ENCODE assay signal across 9 cellular contexts in genomic region chr18:68735498-68736343, GRCh38. TPM values are rescaled to one million over a fixed set of nuclear protein-coding genes. Genes with fewer than 3 reads are reported as not detected.
A peak's percentile ranks its signal among the peaks of the same experiment; 100 is the strongest.
DNase-seq lines count a peak whose midpoint lies in the region; ATAC-seq and TF ChIP-seq lines count a peak whose summit lies in the region.
"Had no signal": no experiment of that assay in that cellular context is flagged by ENCODE, and none has a peak within 500 bp of the region (broad histone marks: within the 10 kb centered on the region; RNA-seq: fewer than 3 reads in every experiment).

No MANE protein-coding gene starts in this region.

- H3K9me3 ChIP-seq in right atrium auricular region: no peaks in the 10 kb centered on the region

- no peak overlapping the region for H3K27ac Mint-ChIP-seq in activated CD8-positive, alpha-beta T cell treated with anti-CD3 and anti-CD28 coated beads for 36 hours
- H3K27ac Mint-ChIP-seq: immature natural killer cell had no signal

- no peak overlapping the region for H3K4me3 Mint-ChIP-seq in activated CD8-positive, alpha-beta T cell treated with anti-CD3 and anti-CD28 coated beads for 36 hours
- H3K4me3 Mint-ChIP-seq: immature natural killer cell had no signal

- CTCF ChIA-PET in activated CD8-positive, alpha-beta T cell treated with anti-CD3 and anti-CD28 coated beads for 36 hours (lab: Charles Lee): interaction anchor here (1.0 kb wide), 1 partner anchor 17 kb away, joined by 3 read pairs; no protein-coding TSS in a partner anchor

- H3K27ac ChIP-seq in right atrium auricular region: no peak overlapping the region

- H3K4me1 Mint-ChIP-seq in activated CD8-positive, alpha-beta T cell treated with anti-CD3 and anti-CD28 coated beads for 36 hours (ENCODE audit: low read depth): no peaks in the 10 kb centered on the region
- H3K4me1 Mint-ChIP-seq: immature natural killer cell had no signal

- POLR2A ChIA-PET in activated CD8-positive, alpha-beta T cell treated with anti-CD3 and anti-CD28 coated beads for 36 hours (lab: Charles Lee): no interaction called here

- ATAC-seq in GM18511 (IDR thresholded peaks at IDR 0.05; ENCODE audit: unreplicated experiment): peak; percentile 91
- peak; percentile 93 for ATAC-seq in HG02884 (IDR thresholded peaks at IDR 0.05; ENCODE audit: unreplicated experiment)
- ATAC-seq in activated CD8-positive, alpha-beta T cell treated with anti-CD3 and anti-CD28 coated beads for 36 hours: peak; percentile 81

- no peaks in the 10 kb centered on the region for H3K27me3 ChIP-seq in right atrium auricular region

- peak; percentile 62 to 68 for DNase-seq in AML-193 (lab: John Stamatoyannopoulos, UW)
- DNase-seq in NCI-H1417 treated with DMSO at 0.1 percent for 48 hours (lab: John Stamatoyannopoulos, UW): peak; percentile 23
- DNase-seq in activated CD8-positive, alpha-beta T cell treated with anti-CD3 and anti-CD28 coated beads for 36 hours: peak; percentile 15
- DNase-seq in right atrium auricular region (ENCODE audit: low spot score): no peak
- peak; percentile 63 for DNase-seq in stromal cell of bone marrow (ENCODE audit: low read depth)
- DNase-seq in stimulated activated CD8-positive, alpha-beta memory T cell treated with anti-CD3 and anti-CD28 coated beads, Interleukin-4, amount 100 ng/mL, for 48 hours: no peak

- intact Hi-C loops in activated CD8-positive, alpha-beta T cell treated with anti-CD3 and anti-CD28 coated beads for 36 hours (cut with micrococcal nuclease): no loop called here

- peak; percentile 78 for TF ChIP-seq CTCF in activated CD8-positive, alpha-beta T cell treated with anti-CD3 and anti-CD28 coated beads for 36 hours (IDR thresholded peaks at IDR 0.05)
- TF ChIP-seq CTCF in right atrium auricular region (IDR thresholded peaks at IDR 0.05): peak; percentile 26 to 72

- no peaks in the 10 kb centered on the region for H3K36me3 ChIP-seq in right atrium auricular region

- H3K4me1 ChIP-seq in right atrium auricular region: no peaks in the 10 kb centered on the region

- H3K4me3 ChIP-seq in right atrium auricular region: no peak overlapping the region

- H3K9me3 Mint-ChIP-seq in activated CD8-positive, alpha-beta T cell treated with anti-CD3 and anti-CD28 coated beads for 36 hours: no peaks in the 10 kb centered on the region

- H3K36me3 Mint-ChIP-seq in activated CD8-positive, alpha-beta T cell treated with anti-CD3 and anti-CD28 coated beads for 36 hours (ENCODE audit: low read depth): no peaks in the 10 kb centered on the region
- H3K36me3 Mint-ChIP-seq: immature natural killer cell had no signal

- H3K27me3 Mint-ChIP-seq in activated CD8-positive, alpha-beta T cell treated with anti-CD3 and anti-CD28 coated beads for 36 hours: no peaks in the 10 kb centered on the region

RNA-seq across cellular contexts. Expression of gene TMX3, which starts 20.8 kb away (rescaled TPM):
- total RNA-seq in activated CD8-positive, alpha-beta T cell treated with anti-CD3 and anti-CD28 coated beads for 36 hours: 10 to 100 TPM; 39.7 to 51.4 TPM
- total RNA-seq in right atrium auricular region: 10 to 100 TPM; 17.7 to 27.6 TPM

Comparison
In these comparisons a context has a peak if more than half of its experiments do, and no peak if none do; other contexts are left out.
1. DNase-seq: peak in AML-193 (2 of 2), NCI-H1417 treated with DMSO at 0.1 percent for 48 hours (single experiment), activated CD8-positive, alpha-beta T cell treated with anti-CD3 and anti-CD28 coated beads for 36 hours (single experiment) and stromal cell of bone marrow (single experiment); none in right atrium auricular region (single experiment) and stimulated activated CD8-positive, alpha-beta memory T cell treated with anti-CD3 and anti-CD28 coated beads, Interleukin-4, amount 100 ng/mL, for 48 hours (single experiment).
2. Peak in every context shown above with its lines, with median percentiles within 50 percentile points of each other: ATAC-seq.